ENCODE assay signal across 14 cellular contexts in the genomic region with DNA sequence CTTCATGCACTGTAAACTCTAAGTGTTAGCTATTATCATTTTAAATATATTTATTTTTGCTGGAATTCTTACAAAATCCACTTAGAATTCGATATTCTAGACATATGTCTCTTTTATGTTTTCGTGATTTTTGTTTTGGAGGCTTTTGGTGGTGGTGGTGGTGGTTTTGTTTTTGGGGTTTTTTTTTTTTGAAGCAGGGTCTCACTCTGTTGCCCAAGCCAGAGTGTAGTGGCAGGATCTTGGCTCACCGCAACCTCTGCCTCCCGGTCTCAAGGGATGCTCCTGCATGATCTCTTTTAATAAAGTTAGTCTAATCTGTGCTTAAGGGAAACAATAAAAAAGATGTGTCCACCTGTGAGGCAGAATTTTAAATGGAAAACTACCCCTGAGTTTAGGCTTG.
DNase-seq lines count a peak whose midpoint lies in the region; ATAC-seq and TF ChIP-seq lines count a peak whose summit lies in the region.
"Had no signal": no experiment of that assay in that cellular context is flagged by ENCODE, and none has a peak within 500 bp of the region (broad histone marks: within the 10 kb centered on the region; RNA-seq: fewer than 3 reads in every experiment).

No MANE protein-coding gene starts in this region.

- H3K27me3 Mint-ChIP-seq in activated naive CD4-positive, alpha-beta T cell treated with anti-CD3 and anti-CD28 coated beads, Interleukin-2, amount 10 ng/mL, durations not matched to agents 7 days and 5 days: no peaks in the 10 kb centered on the region
- H3K27me3 Mint-ChIP-seq in T-helper 17 cell (no peaks in the 10 kb centered on the region), glutamatergic neuron (ENCODE audit: unreplicated experiment) (peaks cover 6% of the 10 kb centered on the region), Caco-2 (ENCODE audit: insufficient read depth, unreplicated experiment) (no peaks in the 10 kb centered on the region)

- peak; percentile 25 for ATAC-seq in T-helper 17 cell
- ATAC-seq: gastroesophageal sphincter had no signal

- H3K36me3 ChIP-seq in stomach (peaks cover 0 to 5% (median 2%) of the 10 kb centered on the region in 4 donors), Caco-2 (ENCODE audit: control insufficient read depth, insufficient read depth, low read length) (no peaks in the 10 kb centered on the region)

- H3K9me3 ChIP-seq in T-helper 17 cell (ENCODE audit: control insufficient read depth, low read length, poor library complexity, severe bottlenecking) (no peaks in the 10 kb centered on the region), stomach (no peaks in the 10 kb centered on the region), Caco-2 (no peaks in the 10 kb centered on the region)
- H3K9me3 ChIP-seq: gastroesophageal sphincter had no signal

- TF ChIP-seq CTCF in glutamatergic neuron (IDR thresholded peaks at IDR 0.05; ENCODE audit: partially characterized antibody, unreplicated experiment) (no peak), stomach (IDR thresholded peaks at IDR 0.05) (no peak), Caco-2 (IDR thresholded peaks at IDR 0.05; ENCODE audit: insufficient read depth in 1 of 2, low read depth in 1 of 2, low read length in 1 of 2, severe bottlenecking in 1 of 2, unreplicated experiment in 1 of 2) (no peak)

- intact Hi-C loops in stomach (cut with DNase I; ENCODE audit: low total_unique reads): no loop called here
- intact Hi-C loops in Caco-2 (cut with micrococcal nuclease; ENCODE audit: unreplicated experiment): no loop called here

- peak overlapping the region; percentile 4 to 73 (median 62) for H3K27ac ChIP-seq in stomach

- H3K36me3 Mint-ChIP-seq in activated naive CD4-positive, alpha-beta T cell treated with anti-CD3 and anti-CD28 coated beads, Interleukin-2, amount 10 ng/mL, durations not matched to agents 7 days and 5 days: peaks cover 21% of the 10 kb centered on the region
- H3K36me3 Mint-ChIP-seq in T-helper 17 cell (ENCODE audit: low read depth): no peaks in the 10 kb centered on the region
- H3K36me3 Mint-ChIP-seq in glutamatergic neuron (ENCODE audit: unreplicated experiment): no peaks in the 10 kb centered on the region
- H3K36me3 Mint-ChIP-seq in Caco-2 (ENCODE audit: insufficient read depth, unreplicated experiment): peaks cover 18% of the 10 kb centered on the region

- H3K27me3 ChIP-seq in stomach (no peaks in the 10 kb centered on the region), Caco-2 (replicated peaks; ENCODE audit: control insufficient read depth, insufficient read depth, low read length) (no peaks in the 10 kb centered on the region)
- H3K27me3 ChIP-seq: gastroesophageal sphincter had no signal

- POLR2A ChIA-PET in Caco-2 (lab: Charles Lee): no interaction called here

- peaks cover 35% of the 10 kb centered on the region for H3K4me1 Mint-ChIP-seq in activated naive CD4-positive, alpha-beta T cell treated with anti-CD3 and anti-CD28 coated beads, Interleukin-2, amount 10 ng/mL, durations not matched to agents 7 days and 5 days
- H3K4me1 Mint-ChIP-seq in T-helper 17 cell: peaks cover 21% of the 10 kb centered on the region
- H3K4me1 Mint-ChIP-seq in glutamatergic neuron (ENCODE audit: low read depth, unreplicated experiment): peaks cover 11% of the 10 kb centered on the region
- peaks cover 7% of the 10 kb centered on the region for H3K4me1 Mint-ChIP-seq in Caco-2 (ENCODE audit: low read depth, unreplicated experiment)

- CTCF ChIA-PET in activated naive CD4-positive, alpha-beta T cell treated with anti-CD3 and anti-CD28 coated beads, Interleukin-2, amount 10 ng/mL, durations not matched to agents 7 days and 5 days (lab: Charles Lee): no interaction called here
- CTCF ChIA-PET in Caco-2 (lab: Charles Lee): interaction anchor here (0.6 kb wide), 1 partner anchor 84 kb away, joined by 3 read pairs; no protein-coding TSS in a partner anchor

- TF ChIP-seq EP300 in stomach (IDR thresholded peaks at IDR 0.05): no peak

- H3K4me3 ChIP-seq in stomach (no peak overlapping the region), Caco-2 (ENCODE audit: low read depth, low read length) (no peak overlapping the region)
- H3K4me3 ChIP-seq: gastroesophageal sphincter had no signal

- H3K4me3 Mint-ChIP-seq in activated naive CD4-positive, alpha-beta T cell treated with anti-CD3 and anti-CD28 coated beads, Interleukin-2, amount 10 ng/mL, durations not matched to agents 7 days and 5 days: peak overlapping the region; percentile 58
- peak overlapping the region; percentile 76 for H3K4me3 Mint-ChIP-seq in T-helper 17 cell
- no peak overlapping the region for H3K4me3 Mint-ChIP-seq in glutamatergic neuron (ENCODE audit: unreplicated experiment)
- no peak overlapping the region for H3K4me3 Mint-ChIP-seq in Caco-2 (ENCODE audit: unreplicated experiment)

- no peak for DNase-seq in activated naive CD4-positive, alpha-beta T cell treated with anti-CD3 and anti-CD28 coated beads, Interleukin-2, amount 10 ng/mL, durations not matched to agents 7 days and 5 days
- no peak for DNase-seq in activated naive CD4-positive, alpha-beta T cell (lab: John Stamatoyannopoulos, UW)
- DNase-seq in T-helper 17 cell (no peak), glutamatergic neuron (no peak), stomach (no peak), NCI-H2029 treated with DMSO at 0.1 percent for 48 hours (lab: John Stamatoyannopoulos, UW) (no peak), Caco-2 (no peak), NCI-H345 (lab: John Stamatoyannopoulos, UW) (no peak)
- DNase-seq: DMS79 treated with DMSO at 0.1 percent for 48 hours; NCI-H1694 treated with DMSO at 0.1 percent for 48 hours; NCI-H526; occipital lobe; stimulated activated naive CD4-positive, alpha-beta T cell treated with Interleukin-2 at 50 U/mL for 16 hours had no signal

- WGBS in stomach, 5 donors: 82 to 89% (median 87%) methylated on average over 4 of the region's 4 CpGs

- no peaks in the 10 kb centered on the region for H3K9me3 Mint-ChIP-seq in activated naive CD4-positive, alpha-beta T cell treated with anti-CD3 and anti-CD28 coated beads, Interleukin-2, amount 10 ng/mL, durations not matched to agents 7 days and 5 days
- H3K9me3 Mint-ChIP-seq in glutamatergic neuron (ENCODE audit: unreplicated experiment): peaks cover 4% of the 10 kb centered on the region
- H3K9me3 Mint-ChIP-seq in Caco-2 (ENCODE audit: unreplicated experiment): no peaks in the 10 kb centered on the region

- no TSS peak for BruUV-seq in Caco-2 (replicated peaks; lab: Mats Ljungman, UMichigan)

- H3K4me1 ChIP-seq in stomach (peaks cover 0 to 52% (median 23%) of the 10 kb centered on the region in 4 donors), Caco-2 (no peaks in the 10 kb centered on the region)

- H3K27ac Mint-ChIP-seq in activated naive CD4-positive, alpha-beta T cell treated with anti-CD3 and anti-CD28 coated beads, Interleukin-2, amount 10 ng/mL, durations not matched to agents 7 days and 5 days: peak overlapping the region; percentile 94
- peak overlapping the region; percentile 57 for H3K27ac Mint-ChIP-seq in T-helper 17 cell
- H3K27ac Mint-ChIP-seq in glutamatergic neuron (ENCODE audit: unreplicated experiment): peak overlapping the region; percentile 43
- H3K27ac Mint-ChIP-seq in Caco-2 (ENCODE audit: unreplicated experiment): no peak overlapping the region

- TF ChIP-seq POLR2A in stomach (IDR thresholded peaks at IDR 0.05): no peak

Comparison
In these comparisons a context has a peak if more than half of its experiments do, and no peak if none do; other contexts are left out.
1. H3K4me3 Mint-ChIP-seq: peak in activated naive CD4-positive, alpha-beta T cell treated with anti-CD3 and anti-CD28 coated beads, Interleukin-2, amount 10 ng/mL, durations not matched to agents 7 days and 5 days (single experiment) and T-helper 17 cell (single experiment); none in glutamatergic neuron (single experiment) and Caco-2 (single experiment).